In genomic region chr3:97510795-97511194, GRCh38 we compare ENCODE assay signal across 24 cellular contexts.
DNase-seq lines count a peak whose midpoint lies in the region; ATAC-seq and TF ChIP-seq lines count a peak whose summit lies in the region.
"Had no signal": no experiment of that assay in that cellular context is flagged by ENCODE, and none has a peak within 500 bp of the region (broad histone marks: within the 10 kb centered on the region; RNA-seq: fewer than 3 reads in every experiment).

No MANE protein-coding gene starts in this region.

- ATAC-seq in GM23338 (peak; percentile 41; the same call in 2 of the 3 replicates), WTC11 (peak; percentile 84), HG03039 (IDR thresholded peaks at IDR 0.05; ENCODE audit: unreplicated experiment) (no peak), HG02588 (IDR thresholded peaks at IDR 0.05; ENCODE audit: unreplicated experiment) (no peak)
- ATAC-seq: activated CD4-positive, CD25-positive, alpha-beta regulatory T cell treated with anti-CD3 and anti-CD28 coated beads, Interleukin-2, amount 50 U/mL, for 24 hours; activated T-helper 17 cell treated with anti-CD3 and anti-CD28 coated beads, Interleukin-2, amount 50 U/mL, for 72 hours; sciatic nerve; stimulated activated naive B cell treated with anti-CD40 and anti-IgM and Interleukin-4, amounts not matched to agents 10 μg/mL and 1 μg/mL and 100 μg/mL, for 72 hours had no signal

- H3F3A ChIP-seq in GM23338 (replicated peaks; ENCODE audit: low read depth), result no peaks in the 10 kb centered on the region

- H3K56ac ChIP-seq in mesendoderm (ENCODE audit: low read length), result no peak overlapping the region

- TF ChIP-seq CTCF in GM23338 (conservative IDR thresholded peaks at IDR 0.05; ENCODE audit: low read depth in 2 of 2) (no peak), WTC11 (IDR thresholded peaks at IDR 0.05) (no peak)

- H3K27ac Mint-ChIP-seq in GM23338 (no peak overlapping the region), WTC11 (no peak overlapping the region)
- H3K27ac Mint-ChIP-seq: activated CD4-positive, alpha-beta memory T cell treated with anti-CD3 and anti-CD28 coated beads for 36 hours; activated T-helper 17 cell treated with anti-CD3 and anti-CD28 coated beads, Interleukin-2, amount 50 U/mL, for 72 hours; stimulated activated naive B cell treated with anti-CD40 and anti-IgM and Interleukin-4, amounts not matched to agents 10 μg/mL and 1 μg/mL and 100 μg/mL, for 72 hours had no signal

- WGBS in mesendoderm (ENCODE audit: extremely low coverage, insufficient coverage, low lambda C conversion rate), result no CpG with 5 or more reads among the region's 4 CpGs

- H3K9me3 Mint-ChIP-seq in GM23338 (peaks cover 22% of the 10 kb centered on the region), WTC11 (peaks cover 44% of the 10 kb centered on the region)

- no peak overlapping the region for H2BK120ac ChIP-seq in mesendoderm (ENCODE audit: low read depth, low read length)

- H4K20me1 ChIP-seq in GM23338 (replicated peaks; ENCODE audit: insufficient read depth), result no peaks in the 10 kb centered on the region
- H4K20me1 ChIP-seq: BLaER1 treated with 17β-estradiol and CSF1 and Interleukin-3, amounts not matched to agents 10 nM and 100 nM had no signal

- no peak overlapping the region for H3K18ac ChIP-seq in mesendoderm (ENCODE audit: low read length)

- H3K4ac ChIP-seq in mesendoderm (ENCODE audit: low read depth, low read length), result no peak overlapping the region

- H3K4me1 ChIP-seq in GM23338 (ENCODE audit: insufficient read depth), result no peaks in the 10 kb centered on the region
- peaks cover 4% of the 10 kb centered on the region for H3K4me1 ChIP-seq in mesendoderm (ENCODE audit: control insufficient read depth, low read depth, low read length)

- no peaks in the 10 kb centered on the region for H3K4me1 Mint-ChIP-seq in GM23338
- 0 out of 2 replicates have a peak, but pooled peaks cover 3% of the 10 kb centered on the region for H3K4me1 Mint-ChIP-seq in WTC11
- H3K4me1 Mint-ChIP-seq: activated T-helper 17 cell treated with anti-CD3 and anti-CD28 coated beads, Interleukin-2, amount 50 U/mL, for 72 hours; neural crest cell; stimulated activated naive B cell treated with anti-CD40 and anti-IgM and Interleukin-4, amounts not matched to agents 10 μg/mL and 1 μg/mL and 100 μg/mL, for 72 hours had no signal

- no peak overlapping the region for H2BK5ac ChIP-seq in mesendoderm (ENCODE audit: low read length)

- H3K36me3 ChIP-seq in GM23338 (ENCODE audit: insufficient read depth) (no peaks in the 10 kb centered on the region), mesendoderm (ENCODE audit: control insufficient read depth, insufficient read depth, low read length) (no peaks in the 10 kb centered on the region)
- H3K36me3 ChIP-seq: BLaER1 treated with 17β-estradiol and CSF1 and Interleukin-3, amounts not matched to agents 10 nM and 100 nM had no signal

- CTCF ChIA-PET in WTC11 (lab: Charles Lee), result no interaction called here

- POLR2A ChIA-PET in WTC11 (lab: Charles Lee), result no interaction called here

- H3K9ac ChIP-seq in mesendoderm (ENCODE audit: low read length), result no peak overlapping the region
- H3K9ac ChIP-seq: BLaER1 treated with 17β-estradiol and CSF1 and Interleukin-3, amounts not matched to agents 10 nM and 100 nM had no signal

- H2AFZ ChIP-seq in GM23338, result peak overlapping the region; percentile 72

- H3K27ac ChIP-seq in GM23338 (ENCODE audit: low read depth), result no peak overlapping the region
- H3K27ac ChIP-seq in mesendoderm (ENCODE audit: low read depth, low read length), result no peak overlapping the region
- H3K27ac ChIP-seq: BLaER1 treated with 17β-estradiol and CSF1 and Interleukin-3, amounts not matched to agents 10 nM and 100 nM had no signal

- no peak overlapping the region for H3K4me3 ChIP-seq in GM23338
- no peak overlapping the region for H3K4me3 ChIP-seq in mesendoderm (ENCODE audit: low read length)
- H3K4me3 ChIP-seq: BLaER1 treated with 17β-estradiol and CSF1 and Interleukin-3, amounts not matched to agents 10 nM and 100 nM had no signal

- H2AK5ac ChIP-seq in mesendoderm (ENCODE audit: low read length), result no peak overlapping the region

- no peaks in the 10 kb centered on the region for H3K27me3 ChIP-seq in GM23338 (ENCODE audit: insufficient read depth)
- no peaks in the 10 kb centered on the region for H3K27me3 ChIP-seq in mesendoderm (ENCODE audit: insufficient read depth, low read length, poor library complexity)
- H3K27me3 ChIP-seq: BLaER1 treated with 17β-estradiol and CSF1 and Interleukin-3, amounts not matched to agents 10 nM and 100 nM had no signal

- H3K79me2 ChIP-seq in GM23338 (replicated peaks; ENCODE audit: insufficient read depth) (no peaks in the 10 kb centered on the region), mesendoderm (ENCODE audit: control insufficient read depth, insufficient read depth, low read length) (no peaks in the 10 kb centered on the region)

- DNase-seq in GM23338 (ENCODE audit: low spot score), result peak; percentile 37
- DNase-seq in NCI-H510A (lab: John Stamatoyannopoulos, UW), result peak; percentile 2
- DNase-seq in WTC11 (ENCODE audit: low spot score), result peak; percentile 32
- peak; percentile 71 for DNase-seq in mesendoderm
- DNase-seq in NCI-H2171 treated with DMSO at 0.1 percent for 48 hours (lab: John Stamatoyannopoulos, UW), result no peak
- no peak for DNase-seq in NCI-H1694 treated with DMSO at 0.1 percent for 48 hours (lab: John Stamatoyannopoulos, UW)
- DNase-seq: activated CD4-positive, alpha-beta memory T cell treated with anti-CD3 and anti-CD28 coated beads for 36 hours; activated naive CD4-positive, alpha-beta T cell treated with anti-CD3 and anti-CD28 coated beads, Interleukin-2, amount 50 U/mL, for 16 hours; amniotic stem cell; DND-41; effector CD8-positive, alpha-beta T cell; head of caudate nucleus; IMR-90; NCI-H1092; NCI-H2081 treated with DMSO at 0.1 percent for 48 hours; NCI-H446 treated with DMSO at 0.1 percent for 48 hours; stimulated activated naive B cell treated with anti-CD40 and anti-IgM and Interleukin-4, amounts not matched to agents 10 μg/mL and 1 μg/mL and 100 μg/mL, for 72 hours had no signal

- H3K27me3 Mint-ChIP-seq in GM23338 (ENCODE audit: insufficient read depth, low read depth, poor library complexity) (peaks cover 1% of the 10 kb centered on the region), WTC11 (ENCODE audit: low read depth) (peaks cover 3% of the 10 kb centered on the region; the same call in 1 of the 2 replicates)
- H3K27me3 Mint-ChIP-seq: activated CD4-positive, alpha-beta memory T cell treated with anti-CD3 and anti-CD28 coated beads for 36 hours; activated T-helper 17 cell treated with anti-CD3 and anti-CD28 coated beads, Interleukin-2, amount 50 U/mL, for 72 hours; stimulated activated naive B cell treated with anti-CD40 and anti-IgM and Interleukin-4, amounts not matched to agents 10 μg/mL and 1 μg/mL and 100 μg/mL, for 72 hours had no signal

- no peaks in the 10 kb centered on the region for H3K79me1 ChIP-seq in mesendoderm (ENCODE audit: low read length)

- peaks cover 9% of the 10 kb centered on the region; the same call in 1 of the 2 replicates for H3K9me2 ChIP-seq in GM23338 (ENCODE audit: insufficient read depth)

- H4K8ac ChIP-seq in mesendoderm (ENCODE audit: low read depth, low read length), result no peak overlapping the region

- peaks cover 12% of the 10 kb centered on the region; the same call in 2 of the 3 replicates for H3K36me3 Mint-ChIP-seq in GM23338 (ENCODE audit: low read depth)
- peaks cover 11% of the 10 kb centered on the region for H3K36me3 Mint-ChIP-seq in WTC11
- H3K36me3 Mint-ChIP-seq: activated CD4-positive, alpha-beta memory T cell treated with anti-CD3 and anti-CD28 coated beads for 36 hours; stimulated activated naive B cell treated with anti-CD40 and anti-IgM and Interleukin-4, amounts not matched to agents 10 μg/mL and 1 μg/mL and 100 μg/mL, for 72 hours had no signal

- no peak overlapping the region for H4K5ac ChIP-seq in mesendoderm (ENCODE audit: low read length)

- H3K4me3 Mint-ChIP-seq in GM23338 (no peak overlapping the region), WTC11 (no peak overlapping the region)
- H3K4me3 Mint-ChIP-seq: activated CD4-positive, alpha-beta memory T cell treated with anti-CD3 and anti-CD28 coated beads for 36 hours; activated T-helper 17 cell treated with anti-CD3 and anti-CD28 coated beads, Interleukin-2, amount 50 U/mL, for 72 hours; neural crest cell; stimulated activated naive B cell treated with anti-CD40 and anti-IgM and Interleukin-4, amounts not matched to agents 10 μg/mL and 1 μg/mL and 100 μg/mL, for 72 hours had no signal

- no peak overlapping the region for H3K23ac ChIP-seq in mesendoderm (ENCODE audit: low read length)

- no peak overlapping the region for H2BK15ac ChIP-seq in mesendoderm (replicated peaks; ENCODE audit: low read depth)

- H3K4me2 ChIP-seq in GM23338, result no peak overlapping the region
- no peak overlapping the region for H3K4me2 ChIP-seq in mesendoderm (ENCODE audit: low read length)
- H3K4me2 ChIP-seq: BLaER1 treated with 17β-estradiol and CSF1 and Interleukin-3, amounts not matched to agents 10 nM and 100 nM had no signal

TF ChIP-seq in GM23338, 12 proteins besides CTCF, POLR2A, EP300 and RAD21 (continues in another document):
- no peak for TF ChIP-seq EZH2 (IDR thresholded peaks at IDR 0.05; ENCODE audit: low read depth, unreplicated experiment)
- TF ChIP-seq POLR2AphosphoS5 (IDR thresholded peaks at IDR 0.05; ENCODE audit: low read depth), result no peak
- TF ChIP-seq EZH2phosphoT487 (IDR thresholded peaks at IDR 0.05; ENCODE audit: unreplicated experiment), result no peak

TF ChIP-seq in WTC11, 78 proteins besides CTCF, POLR2A, EP300 and RAD21 (continues in another document):
- TF ChIP-seq NR2C2 (CRISPR knock-in tag; IDR thresholded peaks at IDR 0.05), result no peak
- TF ChIP-seq NR1H2 (CRISPR knock-in tag; IDR thresholded peaks at IDR 0.05), result no peak
- no peak for TF ChIP-seq ZNF423 (CRISPR knock-in tag; IDR thresholded peaks at IDR 0.05)
- no peak for TF ChIP-seq TEAD4 (CRISPR knock-in tag; IDR thresholded peaks at IDR 0.05)
- TF ChIP-seq EMX1 (CRISPR knock-in tag; IDR thresholded peaks at IDR 0.05), result no peak

Comparison
In these comparisons a context has a peak if more than half of its experiments do, and no peak if none do; other contexts are left out.
1. ATAC-seq: peak in GM23338 (single experiment) and WTC11 (single experiment); none in HG03039 (single experiment) and HG02588 (single experiment).
2. DNase-seq: peak in GM23338 (single experiment), NCI-H510A (single experiment), WTC11 (single experiment) and mesendoderm (single experiment); none in NCI-H2171 treated with DMSO at 0.1 percent for 48 hours (single experiment) and NCI-H1694 treated with DMSO at 0.1 percent for 48 hours (single experiment).